26 cellular contexts compared by ENCODE assay signal in genomic region chr20:39691151-39691862, GRCh38.
"Had no signal": no experiment of that assay in that cellular context is flagged by ENCODE, and none has a peak within 500 bp of the region (broad histone marks: within the 10 kb centered on the region; RNA-seq: fewer than 3 reads in every experiment).

No MANE protein-coding gene starts in this region.

- H3K9me3 ChIP-seq: ascending aorta, body of pancreas had no signal

- H3K4me3 ChIP-seq: ascending aorta, body of pancreas, cardiac muscle cell had no signal

- H3K4me1 ChIP-seq: ascending aorta, body of pancreas had no signal

- H3K36me3 ChIP-seq: ascending aorta, cardiac muscle cell had no signal

- DNase-seq: activated CD4-positive, alpha-beta memory T cell treated with anti-CD3 and anti-CD28 coated beads for 36 hours; activated CD4-positive, alpha-beta T cell treated with anti-CD3 and anti-CD28 coated beads, Interleukin-2, amount 10 ng/mL, durations not matched to agents 7 days and 5 days; activated CD4-positive, CD25-positive, alpha-beta regulatory T cell; activated CD8-positive, alpha-beta memory T cell treated with anti-CD3 and anti-CD28 coated beads for 24 hours; activated effector memory CD4-positive, alpha-beta T cell treated with anti-CD3 and anti-CD28 coated beads, Interleukin-2, amount 50 U/mL, for 16 hours; activated naive CD4-positive, alpha-beta T cell treated with Interleukin-2 at 50 U/mL for 16 hours; activated naive CD8-positive, alpha-beta T cell treated with anti-CD3 and anti-CD28 coated beads, Interleukin-2, amount 50 U/mL, for 24 hours; activated T-cell treated with anti-CD3 and anti-CD28 coated beads, Interleukin-2, amount 50 U/mL, for 4 hours; amniotic stem cell; body of pancreas; KG1; NCI-H1048; NCI-H146; NCI-H187 treated with DMSO at 0.1 percent for 48 hours; NCI-H2171; NCI-H2227 treated with DMSO at 0.1 percent for 48 hours; NCI-H446 treated with DMSO at 0.1 percent for 48 hours; NCI-H526; NCI-H82; OCI-M1; SHP77 treated with DMSO at 0.1 percent for 48 hours had no signal

- H3K27me3 ChIP-seq: ascending aorta, body of pancreas, cardiac muscle cell had no signal

- ATAC-seq: activated naive CD4-positive, alpha-beta T cell treated with anti-CD3 and anti-CD28 coated beads, Interleukin-2, amount 50 U/mL, for 72 hours; activated naive CD8-positive, alpha-beta T cell treated with anti-CD3 and anti-CD28 coated beads, Interleukin-2, amount 50 U/mL, for 24 hours; activated T-cell treated with anti-CD3 and anti-CD28 coated beads, Interleukin-2, amount 50 U/mL, for 4 hours; body of pancreas; Panc1 had no signal

- H3K27ac ChIP-seq: ascending aorta, body of pancreas, cardiac muscle cell, RWPE1 had no signal
